Comparison of ENCODE assay signal across 8 cellular contexts in the genomic region with DNA sequence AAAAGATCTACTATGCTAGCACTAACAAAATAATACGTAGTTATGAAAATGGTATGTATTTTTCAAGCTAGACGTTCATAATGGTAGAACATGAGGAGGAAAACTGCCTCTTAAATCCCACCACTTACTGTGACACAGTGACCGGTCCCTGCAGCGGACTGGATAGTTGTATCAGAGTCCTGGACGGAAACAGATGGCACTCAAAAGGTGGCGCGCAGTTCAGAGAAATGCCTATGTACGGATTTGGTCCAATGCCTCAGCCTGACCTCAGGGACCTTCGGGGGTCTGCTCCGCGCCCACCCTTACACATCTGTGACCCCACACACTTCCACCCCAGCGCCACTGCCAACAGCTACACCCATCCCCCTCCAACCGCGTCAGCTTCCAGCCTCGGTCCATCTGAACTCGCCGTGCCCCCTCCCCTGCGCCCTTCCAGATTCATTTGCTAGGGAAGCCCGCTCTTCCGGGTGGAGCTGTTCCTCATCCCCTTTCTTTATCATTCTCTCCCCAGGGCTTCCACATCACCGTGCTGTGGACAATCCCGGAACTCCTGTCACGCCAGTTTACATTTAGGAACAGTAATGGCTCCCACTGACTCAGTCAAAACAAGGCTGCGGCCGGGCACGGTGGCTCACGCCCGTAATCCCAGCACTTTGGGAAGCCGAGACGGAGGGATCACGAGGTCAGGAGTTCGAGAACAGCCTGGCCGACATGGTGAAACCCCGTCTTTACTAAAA. TPM values are rescaled to one million over a fixed set of nuclear protein-coding genes. Genes with fewer than 3 reads are reported as not detected.
DNase-seq lines count a peak whose midpoint lies in the region; ATAC-seq, FAIRE-seq and TF ChIP-seq lines count a peak whose summit lies in the region.

No MANE protein-coding gene starts in this region.

- dilution Hi-C loops in endothelial cell of umbilical vein (cut with MboI; ENCODE audit: extremely low pct_ligation_motif_present, low sequenced_read_pairs) = no loop called here

- H3K27ac Mint-ChIP-seq in stimulated activated naive CD8-positive, alpha-beta T cell treated with anti-CD3 and anti-CD28 coated beads, Interleukin-15, Interleukin-2, amounts not matched to agents 100 ng/mL and 50 ng/mL, for 24 hours = peak overlapping the region; percentile 99

- H3K27me3 ChIP-seq in endothelial cell of umbilical vein (ENCODE audit: control insufficient read depth in 2 of 2, insufficient read depth in 2 of 2, low read length in 2 of 2) = no peaks in the 10 kb centered on the region

- no peak for FAIRE-seq in endothelial cell of umbilical vein (lab: Jason Lieb, UNC)

- H3K9ac ChIP-seq in endothelial cell of umbilical vein (replicated peaks; ENCODE audit: extremely low read depth, insufficient read depth, low read length) = peak overlapping the region; percentile 97

- H3K79me2 ChIP-seq in endothelial cell of umbilical vein (ENCODE audit: control insufficient read depth, insufficient read depth, low read length) = peaks cover 57% of the 10 kb centered on the region

- POLR2A ChIA-PET in endothelial cell of umbilical vein (lab: Charles Lee) = interaction anchor here (0.9 to 1.4 kb wide), 6 partner anchors 12 to 311 kb away, joined by 3 to 11 read pairs (median 4); partner anchors contain the start of genes CDC42EP5 and LENG9

- H3K9me3 ChIP-seq in endothelial cell of umbilical vein (replicated peaks; ENCODE audit: control insufficient read depth, insufficient read depth, low read length) = no peaks in the 10 kb centered on the region

- intact Hi-C loops in endothelial cell of umbilical vein (cut with micrococcal nuclease) = loop anchor here (5.0 kb wide), 1 partner anchor 246 kb away; the partner anchor contains the start of gene RPS9

- peak overlapping the region; percentile 55 to 96 (median 76) for H3K4me3 ChIP-seq in endothelial cell of umbilical vein (replicated peaks in 1 of 3; ENCODE audit: insufficient read depth in 1 of 3, low read depth in 1 of 3, low read length in 3 of 3)

- H2AFZ ChIP-seq in endothelial cell of umbilical vein (ENCODE audit: low read depth, low read length) = peak overlapping the region; percentile 65

- BruUV-seq in endothelial cell of umbilical vein (replicated peaks; lab: Mats Ljungman, UMichigan) = TSS peak; percentile 65

- H3K4me1 Mint-ChIP-seq in stimulated activated naive CD8-positive, alpha-beta T cell treated with anti-CD3 and anti-CD28 coated beads, Interleukin-15, Interleukin-2, amounts not matched to agents 100 ng/mL and 50 ng/mL, for 24 hours (ENCODE audit: low read depth) = peaks cover 40% of the 10 kb centered on the region

- H3K4me1 ChIP-seq in endothelial cell of umbilical vein (ENCODE audit: control insufficient read depth, extremely low read depth, insufficient read depth, low read length) = peaks cover 22% of the 10 kb centered on the region

- H3K4me2 ChIP-seq in endothelial cell of umbilical vein (ENCODE audit: insufficient read depth, low read length) = peak overlapping the region; percentile 56

- peaks cover 53% of the 10 kb centered on the region for H3K36me3 Mint-ChIP-seq in stimulated activated naive CD8-positive, alpha-beta T cell treated with anti-CD3 and anti-CD28 coated beads, Interleukin-15, Interleukin-2, amounts not matched to agents 100 ng/mL and 50 ng/mL, for 24 hours (ENCODE audit: low read depth)

- peaks cover 11% of the 10 kb centered on the region for H4K20me1 ChIP-seq in endothelial cell of umbilical vein (replicated peaks; ENCODE audit: control insufficient read depth, extremely low read depth, insufficient read depth, low read length)

- DNase-seq in activated T-cell treated with anti-CD3 and anti-CD28 coated beads for 24 hours (ENCODE audit: low read depth) (peak; percentile 36), M059J (ENCODE audit: low read depth) (peak; percentile 71), endothelial cell of umbilical vein (ENCODE audit: low read depth, low spot score) (peak; percentile 75), mesenteric fat pad (ENCODE audit: low spot score) (peak; percentile 89)
- DNase-seq in activated T-cell treated with anti-CD3 and anti-CD28 coated beads, Interleukin-2, amount 50 U/mL, for 1 hour = no peak
- DNase-seq in activated CD4-positive, alpha-beta T cell treated with anti-CD3 and anti-CD28 coated beads, Interleukin-2, amount 50 U/mL, for 1 hour = peak; percentile 36

- CTCF ChIA-PET in endothelial cell of umbilical vein (lab: Charles Lee) = interaction anchor here (0.9 to 2.2 kb wide), 9 partner anchors 9 to 226 kb away, joined by 3 to 14 read pairs (median 4); partner anchors contain the start of genes CDC42EP5 and LENG9

- H3K27ac ChIP-seq in endothelial cell of umbilical vein (ENCODE audit: insufficient read depth, low read depth, low read length) = peak overlapping the region; percentile 87

- ATAC-seq in HG02798 (IDR thresholded peaks at IDR 0.05; ENCODE audit: poor library complexity, unreplicated experiment) = no peak

- H3K36me3 ChIP-seq in endothelial cell of umbilical vein (ENCODE audit: control insufficient read depth in 2 of 2, extremely low read depth in 1 of 2, insufficient read depth in 2 of 2, low read length in 2 of 2) = peaks cover 18 to 27% of the 10 kb centered on the region in 2 experiments

- no peaks in the 10 kb centered on the region for H3K9me3 Mint-ChIP-seq in stimulated activated naive CD8-positive, alpha-beta T cell treated with anti-CD3 and anti-CD28 coated beads, Interleukin-15, Interleukin-2, amounts not matched to agents 100 ng/mL and 50 ng/mL, for 24 hours

- no peaks in the 10 kb centered on the region for H3K9me1 ChIP-seq in endothelial cell of umbilical vein (replicated peaks; ENCODE audit: control insufficient read depth, extremely low read depth, insufficient read depth, low read length)

- TF ChIP-seq POLR2A in endothelial cell of umbilical vein (IDR thresholded peaks at IDR 0.05; ENCODE audit: low read depth, low read length) = no peak

- peak overlapping the region; percentile 97 for H3K4me3 Mint-ChIP-seq in stimulated activated naive CD8-positive, alpha-beta T cell treated with anti-CD3 and anti-CD28 coated beads, Interleukin-15, Interleukin-2, amounts not matched to agents 100 ng/mL and 50 ng/mL, for 24 hours

- no peaks in the 10 kb centered on the region for H3K27me3 Mint-ChIP-seq in stimulated activated naive CD8-positive, alpha-beta T cell treated with anti-CD3 and anti-CD28 coated beads, Interleukin-15, Interleukin-2, amounts not matched to agents 100 ng/mL and 50 ng/mL, for 24 hours

- TF ChIP-seq CTCF in endothelial cell of umbilical vein (IDR thresholded peaks at IDR 0.05; ENCODE audit: extremely low read depth in 1 of 2, insufficient read depth in 1 of 2, low read depth in 1 of 2, low read length in 2 of 2) = no peak

RNA-seq across cellular contexts. Expression of gene LENG8, which starts 0.8 kb away (rescaled TPM):
- total RNA-seq in M059J (2014; rRNA removed; shearing (Covaris generic)) = 8.6 and 10.5 TPM in 2 replicates
- total RNA-seq in endothelial cell of umbilical vein (213 and 218 TPM in 2 replicates), mesenteric fat pad (141 TPM)
- polyA plus RNA-seq in endothelial cell of umbilical vein = 130 and 134 TPM in 2 replicates
- 15.7 and 31.4 TPM in 2 replicates for polyA plus RNA-seq in endothelial cell of umbilical vein (2011; cell fraction: cytosol; rRNA removed)
- 910 and 958 TPM in 2 replicates for polyA plus RNA-seq in endothelial cell of umbilical vein (2011; cell fraction: nucleus; rRNA removed)
- polyA plus RNA-seq in endothelial cell of umbilical vein (2012) = 88.4 and 126 TPM in 2 replicates
- 105 and 107 TPM in 2 replicates for polyA minus RNA-seq in endothelial cell of umbilical vein
- 9.1 TPM for polyA minus RNA-seq in endothelial cell of umbilical vein (2011; cell fraction: cytosol; rRNA and poly(A)+ RNA removed)
- polyA minus RNA-seq in endothelial cell of umbilical vein (2011; cell fraction: nucleus; rRNA and poly(A)+ RNA removed) = 160 and 181 TPM in 2 replicates

RNA-seq across cellular contexts. Expression of gene LENG9, which starts 15.4 kb away (rescaled TPM):
- 1.2 and 2.0 TPM in 2 replicates for total RNA-seq in M059J (2014; rRNA removed; shearing (Covaris generic))
- total RNA-seq in endothelial cell of umbilical vein (2.8 and 3.2 TPM in 2 replicates), mesenteric fat pad (8.3 TPM)
- 0.97 and 1.5 TPM in 2 replicates for polyA plus RNA-seq in endothelial cell of umbilical vein
- polyA plus RNA-seq in endothelial cell of umbilical vein (2011; cell fraction: cytosol; rRNA removed) = 0.61 and 0.93 TPM in 2 replicates
- 0.70 and 0.76 TPM in 2 replicates for polyA plus RNA-seq in endothelial cell of umbilical vein (2011; cell fraction: nucleus; rRNA removed)
- 1.8 and 3.8 TPM in 2 replicates for polyA plus RNA-seq in endothelial cell of umbilical vein (2012)
- 0.74 and 2.1 TPM in 2 replicates for polyA minus RNA-seq in endothelial cell of umbilical vein
- polyA minus RNA-seq in endothelial cell of umbilical vein (2011; cell fraction: cytosol; rRNA and poly(A)+ RNA removed) = 7.8 TPM
- 0.87 and 3.4 TPM in 2 replicates for polyA minus RNA-seq in endothelial cell of umbilical vein (2011; cell fraction: nucleus; rRNA and poly(A)+ RNA removed)

RNA-seq across cellular contexts. Expression of gene CDC42EP5, which starts 24.9 kb away (rescaled TPM):
- 0.25 TPM in 1 of 2 replicates, not detected in the other for total RNA-seq in M059J (2014; rRNA removed; shearing (Covaris generic))
- 73.8 and 85.5 TPM in 2 replicates for total RNA-seq in endothelial cell of umbilical vein
- polyA plus RNA-seq in endothelial cell of umbilical vein = 37.3 and 48.3 TPM in 2 replicates
- 10.6 and 30.3 TPM in 2 replicates for polyA plus RNA-seq in endothelial cell of umbilical vein (2011; cell fraction: cytosol; rRNA removed)
- 10.9 and 11.5 TPM in 2 replicates for polyA plus RNA-seq in endothelial cell of umbilical vein (2011; cell fraction: nucleus; rRNA removed)
- polyA plus RNA-seq in endothelial cell of umbilical vein (2012) = 16.2 and 50.4 TPM in 2 replicates
- 2.6 and 3.6 TPM in 2 replicates for polyA minus RNA-seq in endothelial cell of umbilical vein
- not detected for polyA minus RNA-seq in endothelial cell of umbilical vein (2011; cell fraction: cytosol; rRNA and poly(A)+ RNA removed)
- 1.4 and 6.2 TPM in 2 replicates for polyA minus RNA-seq in endothelial cell of umbilical vein (2011; cell fraction: nucleus; rRNA and poly(A)+ RNA removed)
- total RNA-seq in mesenteric fat pad = 38.1 TPM

RNA-seq across cellular contexts. Expression of gene TTYH1, which starts 32.9 kb away (rescaled TPM):
- not detected in 2 replicates for total RNA-seq in M059J (2014; rRNA removed; shearing (Covaris generic))
- total RNA-seq in endothelial cell of umbilical vein (not detected in 2 replicates), mesenteric fat pad (not detected)
- not detected in 2 replicates for polyA plus RNA-seq in endothelial cell of umbilical vein
- polyA plus RNA-seq in endothelial cell of umbilical vein (2011; cell fraction: cytosol; rRNA removed) = not detected in 2 replicates
- polyA plus RNA-seq in endothelial cell of umbilical vein (2011; cell fraction: nucleus; rRNA removed) = not detected in 2 replicates
- polyA plus RNA-seq in endothelial cell of umbilical vein (2012) = 0.16 and 0.41 TPM in 2 replicates
- not detected in 2 replicates for polyA minus RNA-seq in endothelial cell of umbilical vein
- not detected for polyA minus RNA-seq in endothelial cell of umbilical vein (2011; cell fraction: cytosol; rRNA and poly(A)+ RNA removed)
- polyA minus RNA-seq in endothelial cell of umbilical vein (2011; cell fraction: nucleus; rRNA and poly(A)+ RNA removed) = not detected in 2 replicates

RNA-seq across cellular contexts. Expression of gene LAIR2, which starts 54.4 kb away (rescaled TPM):
- total RNA-seq in M059J (2014; rRNA removed; shearing (Covaris generic)) = not detected in 2 replicates
- total RNA-seq in endothelial cell of umbilical vein (not detected in 2 replicates), mesenteric fat pad (1.7 TPM)
- not detected in 2 replicates for polyA plus RNA-seq in endothelial cell of umbilical vein
- not detected in 2 replicates for polyA plus RNA-seq in endothelial cell of umbilical vein (2011; cell fraction: cytosol; rRNA removed)
- polyA plus RNA-seq in endothelial cell of umbilical vein (2011; cell fraction: nucleus; rRNA removed) = not detected in 2 replicates
- polyA plus RNA-seq in endothelial cell of umbilical vein (2012) = not detected in 2 replicates
- not detected in 2 replicates for polyA minus RNA-seq in endothelial cell of umbilical vein
- polyA minus RNA-seq in endothelial cell of umbilical vein (2011; cell fraction: cytosol; rRNA and poly(A)+ RNA removed) = not detected
- not detected in 2 replicates for polyA minus RNA-seq in endothelial cell of umbilical vein (2011; cell fraction: nucleus; rRNA and poly(A)+ RNA removed)

Comparison
In these comparisons a context has a peak if more than half of its experiments do, and no peak if none do; other contexts are left out.
1. RNA of gene LENG8, which starts 0.8 kb away (total RNA-seq): 213 to 218 TPM in endothelial cell of umbilical vein and 141 TPM in mesenteric fat pad (single experiment); 8.6 to 10.5 TPM in M059J; every median in the first group is over 10 times any median in the second.
2. RNA of gene CDC42EP5, which starts 24.9 kb away (total RNA-seq): 73.8 to 85.5 TPM in endothelial cell of umbilical vein and 38.1 TPM in mesenteric fat pad (single experiment); 0.25 TPM in M059J; every median in the first group is over 10 times any median in the second.